ENCODE assay signal across 23 cellular contexts in genomic region chr9:103867886-103868285, GRCh38.
DNase-seq lines count a peak whose midpoint lies in the region; ATAC-seq, FAIRE-seq and TF ChIP-seq lines count a peak whose summit lies in the region.
"Had no signal": no experiment of that assay in that cellular context is flagged by ENCODE, and none has a peak within 500 bp of the region (broad histone marks: within the 10 kb centered on the region; RNA-seq: fewer than 3 reads in every experiment).

No MANE protein-coding gene starts in this region.

- H3K9ac ChIP-seq in mammary epithelial cell (ENCODE audit: insufficient read depth, low read length) = no peak overlapping the region

- TF ChIP-seq POLR2A in breast epithelium (IDR thresholded peaks at IDR 0.05) = no peak
- TF ChIP-seq POLR2A in esophagus squamous epithelium (IDR thresholded peaks at IDR 0.05) = no peak

- in situ Hi-C loops in mammary epithelial cell (cut with MboI; ENCODE audit: low sequenced_read_pairs in 2 of 2) = no loop called here

- H3K4me3 ChIP-seq in breast epithelium (no peak overlapping the region), mammary epithelial cell (replicated peaks in 1 of 3; ENCODE audit: insufficient read depth in 1 of 3, low read depth in 2 of 3, low read length in 3 of 3) (no peak overlapping the region), esophagus squamous epithelium (no peak overlapping the region)

- ATAC-seq in activated CD8-positive, alpha-beta memory T cell treated with anti-CD3 and anti-CD28 coated beads, Interleukin-2, amount 10 ng/mL, durations not matched to agents 7 days and 5 days = no peak
- ATAC-seq: HepG2, PC-3 had no signal

- BruUV-seq in MCF 10A (replicated peaks; lab: Mats Ljungman, UMichigan) (no TSS peak), mammary epithelial cell (replicated peaks; lab: Mats Ljungman, UMichigan) (no TSS peak)

- intact Hi-C loops in MCF 10A (cut with micrococcal nuclease) = no loop called here
- intact Hi-C loops in breast epithelium (cut with DNase I; ENCODE audit: low total_unique reads) = no loop called here
- intact Hi-C loops in mammary epithelial cell (cut with micrococcal nuclease) = no loop called here
- intact Hi-C loops in esophagus squamous epithelium (cut with DNase I) = no loop called here
- intact Hi-C loops in posterior vena cava (cut with DNase I) = no loop called here

- POLR2A ChIA-PET in MCF 10A (lab: Yijun Ruan, JAX) = no interaction called here

- no peaks in the 10 kb centered on the region for H4K20me1 ChIP-seq in mammary epithelial cell (ENCODE audit: insufficient read depth, low read length)

- CTCF ChIA-PET in MCF 10A (lab: Yijun Ruan, JAX) (no interaction called here), mammary epithelial cell (lab: Charles Lee; ENCODE audit: low non-redundant PET) (no interaction called here)
- CTCF ChIA-PET in activated CD8-positive, alpha-beta memory T cell treated with anti-CD3 and anti-CD28 coated beads, Interleukin-2, amount 10 ng/mL, durations not matched to agents 7 days and 5 days (lab: Charles Lee) = no interaction called here

- no peaks in the 10 kb centered on the region for H3K79me2 ChIP-seq in mammary epithelial cell (ENCODE audit: insufficient read depth, low read length)

- TF ChIP-seq CTCF in MCF 10A (IDR thresholded peaks at IDR 0.05; ENCODE audit: unreplicated experiment) = no peak
- TF ChIP-seq CTCF in breast epithelium (IDR thresholded peaks at IDR 0.05) = no peak
- no peak for TF ChIP-seq CTCF in mammary epithelial cell (conservative IDR thresholded peaks at IDR 0.05 in 1 of 2, IDR thresholded peaks at IDR 0.05 in 1 of 2; ENCODE audit: extremely low read depth in 1 of 2, insufficient read depth in 1 of 2, low read depth in 1 of 2, low read length in 2 of 2)
- TF ChIP-seq CTCF in esophagus squamous epithelium (IDR thresholded peaks at IDR 0.05) = no peak

- no peaks in the 10 kb centered on the region for H3K27me3 Mint-ChIP-seq in MCF 10A (ENCODE audit: insufficient read depth, unreplicated experiment)
- H3K27me3 Mint-ChIP-seq in activated CD8-positive, alpha-beta memory T cell treated with anti-CD3 and anti-CD28 coated beads, Interleukin-2, amount 10 ng/mL, durations not matched to agents 7 days and 5 days = no peaks in the 10 kb centered on the region

- no peaks in the 10 kb centered on the region for H3K36me3 ChIP-seq in breast epithelium
- H3K36me3 ChIP-seq in mammary epithelial cell (ENCODE audit: insufficient read depth, low read length) = no peaks in the 10 kb centered on the region
- H3K36me3 ChIP-seq in esophagus squamous epithelium = no peaks in the 10 kb centered on the region

- no peaks in the 10 kb centered on the region for H3K9me3 ChIP-seq in breast epithelium
- no peaks in the 10 kb centered on the region for H3K9me3 ChIP-seq in mammary epithelial cell (replicated peaks; ENCODE audit: insufficient read depth, low read length)
- H3K9me3 ChIP-seq in esophagus squamous epithelium = no peaks in the 10 kb centered on the region

- H3K27ac Mint-ChIP-seq in MCF 10A (ENCODE audit: low read depth, unreplicated experiment) = no peak overlapping the region
- H3K27ac Mint-ChIP-seq in activated CD8-positive, alpha-beta memory T cell treated with anti-CD3 and anti-CD28 coated beads, Interleukin-2, amount 10 ng/mL, durations not matched to agents 7 days and 5 days = no peak overlapping the region

- dilution Hi-C loops in mammary epithelial cell (cut with HindIII; ENCODE audit: low sequenced_read_pairs) = no loop called here

- H3K9me3 Mint-ChIP-seq in MCF 10A (ENCODE audit: unreplicated experiment) = peaks cover 5% of the 10 kb centered on the region
- H3K9me3 Mint-ChIP-seq in activated CD8-positive, alpha-beta memory T cell treated with anti-CD3 and anti-CD28 coated beads, Interleukin-2, amount 10 ng/mL, durations not matched to agents 7 days and 5 days (ENCODE audit: low read depth) = no peaks in the 10 kb centered on the region

- 0% methylated on average over 1 of the region's 1 CpG for WGBS in mammary epithelial cell (ENCODE audit: low coverage, missing lambda C conversion rate)
- WGBS in esophagus squamous epithelium, 2 donors = 43 to 52% methylated on average over 1 of the region's 1 CpG

- H3K4me1 Mint-ChIP-seq in MCF 10A (ENCODE audit: insufficient read depth, unreplicated experiment) = peaks cover 5% of the 10 kb centered on the region
- no peaks in the 10 kb centered on the region for H3K4me1 Mint-ChIP-seq in activated CD8-positive, alpha-beta memory T cell treated with anti-CD3 and anti-CD28 coated beads, Interleukin-2, amount 10 ng/mL, durations not matched to agents 7 days and 5 days

- no peak overlapping the region for H3K4me2 ChIP-seq in mammary epithelial cell (ENCODE audit: insufficient read depth, low read depth, low read length)

- H3K27ac ChIP-seq in breast epithelium = no peak overlapping the region
- no peak overlapping the region for H3K27ac ChIP-seq in mammary epithelial cell (ENCODE audit: insufficient read depth, low read depth, low read length)
- H3K27ac ChIP-seq in esophagus squamous epithelium = no peak overlapping the region
- H3K27ac ChIP-seq: 22Rv1 had no signal

- DNase-seq in MCF 10A (ENCODE audit: unreplicated experiment) = peak; percentile 1
- DNase-seq in breast epithelium (ENCODE audit: low spot score in 2 of 2) = no peak
- peak; percentile 11 for DNase-seq in mammary epithelial cell
- no peak for DNase-seq in frontal cortex (ENCODE audit: low spot score in 2 of 2)
- DNase-seq in esophagus squamous epithelium (lab: John Stamatoyannopoulos, UW) = no peak
- DNase-seq in activated CD8-positive, alpha-beta memory T cell treated with anti-CD3 and anti-CD28 coated beads, Interleukin-2, amount 10 ng/mL, durations not matched to agents 7 days and 5 days = no peak
- no peak for DNase-seq in posterior vena cava (ENCODE audit: low spot score)
- DNase-seq: ACHN; Calu3; DMS79 treated with DMSO at 0.1 percent for 48 hours; Karpas-422; MV-4-11; NCI-H1105; NCI-H1436 treated with DMSO at 0.1 percent for 48 hours; NCI-H187 treated with DMSO at 0.1 percent for 48 hours; NCI-H524 treated with DMSO at 0.1 percent for 48 hours; NCI-H774; NK-92 treated with Interleukin-12 subunit alpha and Interleukin-12 subunit beta, amount 100 ng/mL, for 24 hours; PC-3; SHP77 treated with DMSO at 0.1 percent for 48 hours had no signal

- FAIRE-seq in frontal cortex (lab: Jason Lieb, UNC) = peak; percentile 62
- FAIRE-seq: GM18507, HepG2 had no signal

- H3K27me3 ChIP-seq in breast epithelium (no peaks in the 10 kb centered on the region), mammary epithelial cell (ENCODE audit: insufficient read depth, low read length) (no peaks in the 10 kb centered on the region), esophagus squamous epithelium (no peaks in the 10 kb centered on the region)

- no peak overlapping the region for H3K4me3 Mint-ChIP-seq in MCF 10A (ENCODE audit: unreplicated experiment)
- no peak overlapping the region for H3K4me3 Mint-ChIP-seq in activated CD8-positive, alpha-beta memory T cell treated with anti-CD3 and anti-CD28 coated beads, Interleukin-2, amount 10 ng/mL, durations not matched to agents 7 days and 5 days

- no peaks in the 10 kb centered on the region for H3K4me1 ChIP-seq in breast epithelium
- no peaks in the 10 kb centered on the region for H3K4me1 ChIP-seq in mammary epithelial cell (ENCODE audit: insufficient read depth, low read length)
- H3K4me1 ChIP-seq in esophagus squamous epithelium = no peaks in the 10 kb centered on the region

- no peaks in the 10 kb centered on the region for H3K36me3 Mint-ChIP-seq in MCF 10A (ENCODE audit: insufficient read depth, unreplicated experiment)
- H3K36me3 Mint-ChIP-seq in activated CD8-positive, alpha-beta memory T cell treated with anti-CD3 and anti-CD28 coated beads, Interleukin-2, amount 10 ng/mL, durations not matched to agents 7 days and 5 days = no peaks in the 10 kb centered on the region

- no peak overlapping the region for H2AFZ ChIP-seq in mammary epithelial cell (ENCODE audit: low read depth, low read length)

Comparison
In these comparisons a context has a peak if more than half of its experiments do, and no peak if none do; other contexts are left out.
1. DNase-seq: peak in MCF 10A (single experiment) and mammary epithelial cell (single experiment); none in breast epithelium (0 of 2), frontal cortex (0 of 2), esophagus squamous epithelium (single experiment), activated CD8-positive, alpha-beta memory T cell treated with anti-CD3 and anti-CD28 coated beads, Interleukin-2, amount 10 ng/mL, durations not matched to agents 7 days and 5 days (single experiment) and posterior vena cava (single experiment).